2 cellular contexts compared by ENCODE assay signal in genomic region chr10:75771606-75772005, GRCh38.
TF ChIP-seq lines count a peak whose summit lies in the region.

No MANE protein-coding gene starts in this region.

TF ChIP-seq in liver, 16 proteins besides CTCF, POLR2A, EP300 and RAD21:
- TF ChIP-seq, protein P1, sequence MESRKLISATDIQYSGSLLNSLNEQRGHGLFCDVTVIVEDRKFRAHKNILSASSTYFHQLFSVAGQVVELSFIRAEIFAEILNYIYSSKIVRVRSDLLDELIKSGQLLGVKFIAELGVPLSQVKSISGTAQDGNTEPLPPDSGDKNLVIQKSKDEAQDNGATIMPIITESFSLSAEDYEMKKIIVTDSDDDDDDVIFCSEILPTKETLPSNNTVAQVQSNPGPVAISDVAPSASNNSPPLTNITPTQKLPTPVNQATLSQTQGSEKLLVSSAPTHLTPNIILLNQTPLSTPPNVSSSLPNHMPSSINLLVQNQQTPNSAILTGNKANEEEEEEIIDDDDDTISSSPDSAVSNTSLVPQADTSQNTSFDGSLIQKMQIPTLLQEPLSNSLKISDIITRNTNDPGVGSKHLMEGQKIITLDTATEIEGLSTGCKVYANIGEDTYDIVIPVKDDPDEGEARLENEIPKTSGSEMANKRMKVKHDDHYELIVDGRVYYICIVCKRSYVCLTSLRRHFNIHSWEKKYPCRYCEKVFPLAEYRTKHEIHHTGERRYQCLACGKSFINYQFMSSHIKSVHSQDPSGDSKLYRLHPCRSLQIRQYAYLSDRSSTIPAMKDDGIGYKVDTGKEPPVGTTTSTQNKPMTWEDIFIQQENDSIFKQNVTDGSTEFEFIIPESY (IDR thresholded peaks at IDR 0.05), result no peak
- TF ChIP-seq FOXA2 (IDR thresholded peaks at IDR 0.05), result no peak
- TF ChIP-seq HNF4G (IDR thresholded peaks at IDR 0.05), result no peak

TF ChIP-seq in HepG2, 621 proteins besides CTCF, POLR2A, EP300 and RAD21:
- TF ChIP-seq MTF1 (CRISPR knock-in tag; IDR thresholded peaks at IDR 0.05) (no peak), TCF12 (IDR thresholded peaks at IDR 0.05) (no peak), TCF12 (CRISPR knock-in tag; IDR thresholded peaks at IDR 0.05) (no peak), DNMT3B (CRISPR knock-in tag; conservative IDR thresholded peaks at IDR 0.05) (no peak), FOXK2 (IDR thresholded peaks at IDR 0.05) (no peak), ZNF660 (CRISPR knock-in tag; IDR thresholded peaks at IDR 0.05; ENCODE audit: borderline replicate concordance, low read depth) (no peak), ZNF816 (CRISPR knock-in tag; IDR thresholded peaks at IDR 0.05; ENCODE audit: borderline replicate concordance) (no peak), ZNF724P (CRISPR knock-in tag; IDR thresholded peaks at IDR 0.05; ENCODE audit: borderline replicate concordance) (no peak), FOXM1 (CRISPR knock-in tag; IDR thresholded peaks at IDR 0.05) (no peak), NFE2L2 (IDR thresholded peaks at IDR 0.05; ENCODE audit: low read length) (no peak), ZBTB4 (CRISPR knock-in tag; IDR thresholded peaks at IDR 0.05; ENCODE audit: borderline replicate concordance) (no peak)
- TF ChIP-seq, protein P2, sequence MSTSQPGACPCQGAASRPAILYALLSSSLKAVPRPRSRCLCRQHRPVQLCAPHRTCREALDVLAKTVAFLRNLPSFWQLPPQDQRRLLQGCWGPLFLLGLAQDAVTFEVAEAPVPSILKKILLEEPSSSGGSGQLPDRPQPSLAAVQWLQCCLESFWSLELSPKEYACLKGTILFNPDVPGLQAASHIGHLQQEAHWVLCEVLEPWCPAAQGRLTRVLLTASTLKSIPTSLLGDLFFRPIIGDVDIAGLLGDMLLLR (CRISPR knock-in tag; IDR thresholded peaks at IDR 0.05), result no peak
- TF ChIP-seq, protein P3, sequence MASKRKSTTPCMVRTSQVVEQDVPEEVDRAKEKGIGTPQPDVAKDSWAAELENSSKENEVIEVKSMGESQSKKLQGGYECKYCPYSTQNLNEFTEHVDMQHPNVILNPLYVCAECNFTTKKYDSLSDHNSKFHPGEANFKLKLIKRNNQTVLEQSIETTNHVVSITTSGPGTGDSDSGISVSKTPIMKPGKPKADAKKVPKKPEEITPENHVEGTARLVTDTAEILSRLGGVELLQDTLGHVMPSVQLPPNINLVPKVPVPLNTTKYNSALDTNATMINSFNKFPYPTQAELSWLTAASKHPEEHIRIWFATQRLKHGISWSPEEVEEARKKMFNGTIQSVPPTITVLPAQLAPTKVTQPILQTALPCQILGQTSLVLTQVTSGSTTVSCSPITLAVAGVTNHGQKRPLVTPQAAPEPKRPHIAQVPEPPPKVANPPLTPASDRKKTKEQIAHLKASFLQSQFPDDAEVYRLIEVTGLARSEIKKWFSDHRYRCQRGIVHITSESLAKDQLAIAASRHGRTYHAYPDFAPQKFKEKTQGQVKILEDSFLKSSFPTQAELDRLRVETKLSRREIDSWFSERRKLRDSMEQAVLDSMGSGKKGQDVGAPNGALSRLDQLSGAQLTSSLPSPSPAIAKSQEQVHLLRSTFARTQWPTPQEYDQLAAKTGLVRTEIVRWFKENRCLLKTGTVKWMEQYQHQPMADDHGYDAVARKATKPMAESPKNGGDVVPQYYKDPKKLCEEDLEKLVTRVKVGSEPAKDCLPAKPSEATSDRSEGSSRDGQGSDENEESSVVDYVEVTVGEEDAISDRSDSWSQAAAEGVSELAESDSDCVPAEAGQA (IDR thresholded peaks at IDR 0.05; ENCODE audit: low read depth), result no peak
- TF ChIP-seq, protein P3 (CRISPR knock-in tag; IDR thresholded peaks at IDR 0.05; ENCODE audit: borderline replicate concordance), result no peak
- TF ChIP-seq, protein P4, sequence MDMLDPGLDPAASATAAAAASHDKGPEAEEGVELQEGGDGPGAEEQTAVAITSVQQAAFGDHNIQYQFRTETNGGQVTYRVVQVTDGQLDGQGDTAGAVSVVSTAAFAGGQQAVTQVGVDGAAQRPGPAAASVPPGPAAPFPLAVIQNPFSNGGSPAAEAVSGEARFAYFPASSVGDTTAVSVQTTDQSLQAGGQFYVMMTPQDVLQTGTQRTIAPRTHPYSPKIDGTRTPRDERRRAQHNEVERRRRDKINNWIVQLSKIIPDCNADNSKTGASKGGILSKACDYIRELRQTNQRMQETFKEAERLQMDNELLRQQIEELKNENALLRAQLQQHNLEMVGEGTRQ (IDR thresholded peaks at IDR 0.05; ENCODE audit: low read depth, low read length), result no peak
- TF ChIP-seq, protein P4 (CRISPR knock-in tag; IDR thresholded peaks at IDR 0.05; ENCODE audit: borderline replicate concordance), result no peak
